Comparison of ENCODE assay signal across 9 cellular contexts in the genomic region with DNA sequence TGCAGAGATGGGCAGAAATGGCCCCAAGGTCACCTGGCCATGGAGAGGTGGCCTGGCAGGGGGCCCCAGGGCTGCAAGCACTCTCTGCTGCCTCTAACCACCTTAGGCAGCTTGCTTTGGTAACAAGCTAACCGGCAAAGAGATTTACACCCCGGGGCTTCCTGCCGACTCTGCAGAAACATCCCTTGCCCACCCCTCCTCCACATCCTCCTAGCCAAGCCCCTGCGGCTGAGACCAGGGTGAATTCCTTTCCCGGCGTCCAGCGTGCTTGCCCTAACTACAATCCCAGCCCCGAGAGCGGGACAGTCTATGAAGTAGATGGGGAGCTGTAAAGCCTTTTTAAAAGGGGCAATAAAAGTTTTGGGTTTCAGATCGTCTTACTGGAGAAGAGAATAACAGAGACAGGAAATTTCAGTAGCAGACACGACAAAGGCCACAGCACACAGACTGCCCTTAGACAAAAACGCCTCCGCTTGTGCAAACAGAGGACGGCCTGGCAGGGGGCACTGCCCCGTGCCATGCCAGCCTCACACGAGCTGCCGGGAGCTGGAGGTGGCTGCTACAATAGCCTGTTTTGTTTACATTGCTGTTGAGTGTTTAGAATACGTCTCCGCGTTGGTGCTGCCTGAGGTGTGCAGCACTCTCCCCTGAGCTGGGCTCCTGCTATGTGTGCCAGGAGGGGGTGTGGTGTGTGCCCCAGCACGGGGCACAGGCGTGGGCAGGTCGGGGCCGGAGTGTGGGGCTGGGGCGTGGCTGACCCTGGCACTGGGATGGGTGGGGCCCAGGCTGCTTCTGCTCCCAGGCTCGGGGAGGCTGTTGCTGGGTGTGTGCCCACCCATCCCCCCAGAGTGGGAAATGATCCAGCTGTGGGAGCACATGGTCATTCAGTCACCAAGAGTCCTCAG.
DNase-seq lines count a peak whose midpoint lies in the region; ATAC-seq lines count a peak whose summit lies in the region.
"Had no signal": no experiment of that assay in that cellular context is flagged by ENCODE, and none has a peak within 500 bp of the region (broad histone marks: within the 10 kb centered on the region; RNA-seq: fewer than 3 reads in every experiment).

No MANE protein-coding gene starts in this region.

- peak overlapping the region; percentile 65 to 71 for H3K4me3 Mint-ChIP-seq in stimulated activated naive CD8-positive, alpha-beta T cell treated with anti-CD3 and anti-CD28 coated beads, Interleukin-15, amount 100 ng/mL, for 72 hours

- no peaks in the 10 kb centered on the region for H3K9me3 Mint-ChIP-seq in stimulated activated naive CD8-positive, alpha-beta T cell treated with anti-CD3 and anti-CD28 coated beads, Interleukin-15, amount 100 ng/mL, for 72 hours

- no peaks in the 10 kb centered on the region for H3K27me3 Mint-ChIP-seq in stimulated activated naive CD8-positive, alpha-beta T cell treated with anti-CD3 and anti-CD28 coated beads, Interleukin-15, amount 100 ng/mL, for 72 hours

- ATAC-seq in stimulated activated naive CD8-positive, alpha-beta T cell treated with anti-CD3 and anti-CD28 coated beads, Interleukin-15, amount 100 ng/mL, for 72 hours, result peak; percentile 67
- no peak for ATAC-seq in HG02759 (IDR thresholded peaks at IDR 0.05; ENCODE audit: unreplicated experiment)

- H3K27ac ChIP-seq in SK-N-MC, result peak overlapping the region; percentile 16; the same call in 1 of the 2 replicates

- H3K9ac ChIP-seq in SK-N-MC (ENCODE audit: insufficient read length), result peak overlapping the region; percentile 53

- no peaks in the 10 kb centered on the region for H3K36me3 ChIP-seq in SK-N-MC (ENCODE audit: insufficient read depth, low read length)

- peak overlapping the region; percentile 62 to 91 for H3K27ac Mint-ChIP-seq in stimulated activated naive CD8-positive, alpha-beta T cell treated with anti-CD3 and anti-CD28 coated beads, Interleukin-15, amount 100 ng/mL, for 72 hours

- H3K4me3 ChIP-seq in SK-N-MC, result peak overlapping the region; percentile 49
- H3K4me3 ChIP-seq: lung had no signal

- no peaks in the 10 kb centered on the region for H3K9me3 ChIP-seq in SK-N-MC (ENCODE audit: low read depth, low read length)

- H3K4me1 Mint-ChIP-seq in stimulated activated naive CD8-positive, alpha-beta T cell treated with anti-CD3 and anti-CD28 coated beads, Interleukin-15, amount 100 ng/mL, for 72 hours, result peaks cover 16% of the 10 kb centered on the region

- DNase-seq in stimulated activated CD4-positive, alpha-beta T cell treated with anti-CD3 and anti-CD28 coated beads, Interleukin-15, amount 100 ng/mL, for 24 hours, result peak; percentile 15
- DNase-seq in stimulated activated CD4-positive, alpha-beta T cell treated with anti-CD3 and anti-CD28 coated beads, Interleukin-12 subunit alpha, Interleukin-12 subunit beta, amount 100 ng/mL, for 4 hours, result no peak
- DNase-seq in SK-N-MC (ENCODE audit: low read depth, low spot score) (no peak), iPS DF 19.7 (ENCODE audit: low read depth, low spot score) (peak; percentile 38), NCI-H1930 (lab: John Stamatoyannopoulos, UW) (no peak), T-helper 9 cell (no peak)
- DNase-seq in stimulated activated naive CD8-positive, alpha-beta T cell treated with anti-CD3 and anti-CD28 coated beads, Interleukin-15, amount 100 ng/mL, for 72 hours, result peak in 1 of 2 donors; percentile 25

Comparison
In these comparisons a context has a peak if more than half of its experiments do, and no peak if none do; other contexts are left out.
1. DNase-seq: peak in stimulated activated CD4-positive, alpha-beta T cell treated with anti-CD3 and anti-CD28 coated beads, Interleukin-15, amount 100 ng/mL, for 24 hours (single experiment) and iPS DF 19.7 (single experiment); none in stimulated activated CD4-positive, alpha-beta T cell treated with anti-CD3 and anti-CD28 coated beads, Interleukin-12 subunit alpha, Interleukin-12 subunit beta, amount 100 ng/mL, for 4 hours (single experiment), SK-N-MC (single experiment), NCI-H1930 (0 of 2) and T-helper 9 cell (single experiment).